In genomic region chr7:100053201-100053600, GRCh38 we compare ENCODE assay signal across 9 cellular contexts. TPM values are rescaled to one million over a fixed set of nuclear protein-coding genes. Genes with fewer than 3 reads are reported as not detected.
DNase-seq lines count a peak whose midpoint lies in the region; ATAC-seq, FAIRE-seq and TF ChIP-seq lines count a peak whose summit lies in the region.
"Had no signal": no experiment of that assay in that cellular context is flagged by ENCODE, and none has a peak within 500 bp of the region (broad histone marks: within the 10 kb centered on the region; RNA-seq: fewer than 3 reads in every experiment).

No MANE protein-coding gene starts in this region.

- no peak overlapping the region for H3K4me3 Mint-ChIP-seq in astrocyte (ENCODE audit: unreplicated experiment)
- H3K4me3 Mint-ChIP-seq: T-helper 1 cell treated with Interleukin-12 subunit alpha and Interleukin-12 subunit beta and Interleukin-4 antibody, amounts not matched to agents 30 μg/mL and 1 μg/mL, for 36 hours had no signal

- H3K27ac ChIP-seq in HL-60 (replicated peaks) (no peak overlapping the region), astrocyte (ENCODE audit: low read depth, low read length) (no peak overlapping the region)

- peaks cover 4% of the 10 kb centered on the region for H3K36me3 Mint-ChIP-seq in astrocyte (ENCODE audit: low read depth, unreplicated experiment)

- FAIRE-seq in astrocyte (lab: Jason Lieb, UNC) (no peak), urothelium cell line (lab: Jason Lieb, UNC) (no peak)

- H3K9me3 ChIP-seq in astrocyte (ENCODE audit: insufficient read depth, low read depth, low read length): no peaks in the 10 kb centered on the region

- peaks cover 2% of the 10 kb centered on the region for H3K4me1 ChIP-seq in astrocyte (ENCODE audit: insufficient read depth, low read length)

- H3K27ac Mint-ChIP-seq in astrocyte (ENCODE audit: unreplicated experiment): no peak overlapping the region
- H3K27ac Mint-ChIP-seq: T-helper 1 cell treated with Interleukin-12 subunit alpha and Interleukin-12 subunit beta and Interleukin-4 antibody, amounts not matched to agents 30 μg/mL and 1 μg/mL, for 36 hours had no signal

- DNase-seq in DMS 273 (lab: John Stamatoyannopoulos, UW; ENCODE audit: unreplicated experiment) (peak; percentile 91), HL-60 (ENCODE audit: low read depth in 1 of 2, low spot score in 1 of 2) (peak; percentile 62 to 69), NCI-H69 (lab: John Stamatoyannopoulos, UW) (peak; percentile 85), astrocyte (ENCODE audit: low read depth) (peak; percentile 41), inferior parietal cortex (ENCODE audit: extremely low spot score) (peak; percentile 89), urothelium cell line (ENCODE audit: low spot score) (peak; percentile 57)

- peaks cover 2% of the 10 kb centered on the region for H3K9me3 Mint-ChIP-seq in astrocyte (ENCODE audit: unreplicated experiment)
- H3K9me3 Mint-ChIP-seq: T-helper 1 cell treated with Interleukin-12 subunit alpha and Interleukin-12 subunit beta and Interleukin-4 antibody, amounts not matched to agents 30 μg/mL and 1 μg/mL, for 36 hours had no signal

- peaks cover 9% of the 10 kb centered on the region for H3K36me3 ChIP-seq in astrocyte (ENCODE audit: insufficient read depth, low read length)

- H3K27me3 ChIP-seq in HL-60 (ENCODE audit: insufficient read depth, poor library complexity, severe bottlenecking) (no peaks in the 10 kb centered on the region), astrocyte (ENCODE audit: insufficient read depth, low read length) (no peaks in the 10 kb centered on the region)

- peaks cover 26% of the 10 kb centered on the region for H3K79me2 ChIP-seq in astrocyte (ENCODE audit: insufficient read depth, low read length)

- no peak overlapping the region for H3K4me2 ChIP-seq in astrocyte (ENCODE audit: low read length)

- no peak overlapping the region for H3K4me3 ChIP-seq in HL-60 (replicated peaks; ENCODE audit: insufficient read depth, low read length)
- no peak overlapping the region for H3K4me3 ChIP-seq in astrocyte (ENCODE audit: insufficient read depth, low read depth, low read length)

- no peak overlapping the region for H3K9ac ChIP-seq in astrocyte (ENCODE audit: low read length)

- no peak for TF ChIP-seq CTCF in HL-60 (IDR thresholded peaks at IDR 0.05; ENCODE audit: insufficient read depth, low read length)
- peak; percentile 7 for TF ChIP-seq CTCF in astrocyte (IDR thresholded peaks at IDR 0.05; ENCODE audit: insufficient read depth, low read depth, low read length)

- ATAC-seq in HG03460 (IDR thresholded peaks at IDR 0.05; ENCODE audit: unreplicated experiment) (no peak), GM18861 (IDR thresholded peaks at IDR 0.05; ENCODE audit: unreplicated experiment) (no peak)

- H2AFZ ChIP-seq in astrocyte (ENCODE audit: low read depth, low read length): no peak overlapping the region

- H3K4me1 Mint-ChIP-seq in astrocyte (ENCODE audit: low read depth, unreplicated experiment): no peaks in the 10 kb centered on the region

- H4K20me1 ChIP-seq in astrocyte (ENCODE audit: insufficient read depth, low read length): peaks cover 4% of the 10 kb centered on the region

- no peaks in the 10 kb centered on the region for H3K27me3 Mint-ChIP-seq in astrocyte (ENCODE audit: low read depth, unreplicated experiment)

RNA-seq across cellular contexts. Expression of gene ZSCAN21, which starts 3.6 kb away (rescaled TPM):
- 10.1 and 11.1 TPM in 2 replicates for total RNA-seq in astrocyte

RNA-seq across cellular contexts. Expression of gene ZNF3, which starts 28.3 kb away (rescaled TPM):
- 24.0 TPM in 2 replicates for total RNA-seq in astrocyte

RNA-seq across cellular contexts. Expression of gene COPS6, which starts 35.6 kb away (rescaled TPM):
- total RNA-seq in astrocyte: 87.9 and 95.3 TPM in 2 replicates

RNA-seq across cellular contexts. Expression of gene ZKSCAN1, which starts 37.8 kb away (rescaled TPM):
- total RNA-seq in astrocyte: 70.3 and 70.8 TPM in 2 replicates

RNA-seq across cellular contexts. Expression of gene MCM7, which starts 48.0 kb away (rescaled TPM):
- total RNA-seq in astrocyte: 39.7 and 55.2 TPM in 2 replicates

Comparison
In these comparisons a context has a peak if more than half of its experiments do, and no peak if none do; other contexts are left out.
1. DNase-seq: peak in every context shown above with its lines; median percentile 91 in DMS 273; 89 in inferior parietal cortex; 85 in NCI-H69; 66 in HL-60; 57 in urothelium cell line; 41 in astrocyte.